In the genomic region with DNA sequence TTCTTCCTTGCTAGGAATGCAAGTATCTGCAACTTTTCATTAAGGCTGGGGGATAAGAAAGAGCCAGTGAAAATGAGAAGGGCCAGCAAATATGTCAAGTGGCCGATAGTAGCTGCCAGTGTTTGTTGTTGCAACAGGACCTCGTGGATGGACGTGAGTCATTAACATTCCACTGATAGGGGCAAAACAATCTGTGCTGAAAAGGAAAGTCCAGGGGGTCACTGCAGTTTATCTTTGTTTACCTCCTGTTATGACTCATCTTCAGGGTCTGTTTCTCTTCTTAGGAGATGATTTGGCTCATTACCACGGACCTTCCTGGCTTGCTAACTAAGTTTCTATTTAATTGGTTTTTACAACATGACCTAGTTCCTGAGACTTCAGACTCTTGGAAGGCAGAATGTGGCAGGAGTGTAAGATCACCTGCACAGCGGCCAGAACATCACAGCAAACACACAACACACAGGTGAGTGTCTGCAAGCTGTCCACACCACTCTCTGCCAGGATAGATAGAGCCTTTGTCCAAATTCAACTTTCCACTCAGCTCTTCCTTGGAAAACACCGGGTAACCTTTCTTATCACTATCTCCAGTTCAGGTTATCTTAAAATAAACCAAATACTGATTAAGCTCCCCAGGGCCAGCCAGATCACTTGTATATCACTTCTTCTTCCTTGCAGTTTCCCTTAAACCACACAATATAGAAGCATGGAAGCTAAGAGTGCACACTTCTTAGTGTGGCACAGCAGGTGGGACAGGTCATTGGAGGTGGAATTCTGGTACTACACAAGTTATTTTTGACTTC, we compare ENCODE assay signal across 2 cellular contexts.
A peak's percentile ranks its signal among the peaks of the same experiment; 100 is the strongest.
TF ChIP-seq lines count a peak whose summit lies in the region.

No MANE protein-coding gene starts in this region.

TF ChIP-seq in IMR-90, 13 proteins besides CTCF, POLR2A, EP300 and RAD21 (continued from another document):
- TF ChIP-seq CHD1 (IDR thresholded peaks at IDR 0.05; ENCODE audit: low read depth, low read length) (no peak), MAFK (IDR thresholded peaks at IDR 0.05; ENCODE audit: low read depth, low read length) (peak; percentile 21; the same call in 1 of the 2 replicates), NFE2L2 (IDR thresholded peaks at IDR 0.05; ENCODE audit: low read depth, low read length) (no peak), FOS (IDR thresholded peaks at IDR 0.05; ENCODE audit: low read depth, low read length) (peak; percentile 96), MXI1 (IDR thresholded peaks at IDR 0.05; ENCODE audit: borderline replicate concordance, low read depth, low read length) (peak; percentile 64; the same call in 1 of the 2 replicates), MAZ (IDR thresholded peaks at IDR 0.05; ENCODE audit: borderline replicate concordance, low read depth, low read length) (peak; percentile 38; the same call in 1 of the 2 replicates), SMC3 (IDR thresholded peaks at IDR 0.05; ENCODE audit: low read depth, low read length) (0 out of 2 replicates have a peak, but pooled peaks have one; percentile 18), CEBPB (IDR thresholded peaks at IDR 0.05; ENCODE audit: low read depth, low read length) (peak; percentile 90), RCOR1 (IDR thresholded peaks at IDR 0.05; ENCODE audit: insufficient replicate concordance, low read length) (peak; percentile 24)
- TF ChIP-seq, protein P1, sequence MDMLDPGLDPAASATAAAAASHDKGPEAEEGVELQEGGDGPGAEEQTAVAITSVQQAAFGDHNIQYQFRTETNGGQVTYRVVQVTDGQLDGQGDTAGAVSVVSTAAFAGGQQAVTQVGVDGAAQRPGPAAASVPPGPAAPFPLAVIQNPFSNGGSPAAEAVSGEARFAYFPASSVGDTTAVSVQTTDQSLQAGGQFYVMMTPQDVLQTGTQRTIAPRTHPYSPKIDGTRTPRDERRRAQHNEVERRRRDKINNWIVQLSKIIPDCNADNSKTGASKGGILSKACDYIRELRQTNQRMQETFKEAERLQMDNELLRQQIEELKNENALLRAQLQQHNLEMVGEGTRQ (IDR thresholded peaks at IDR 0.05; ENCODE audit: low read depth, low read length): peak; percentile 39; the same call in 1 of the 2 replicates
- TF ChIP-seq, protein P2, sequence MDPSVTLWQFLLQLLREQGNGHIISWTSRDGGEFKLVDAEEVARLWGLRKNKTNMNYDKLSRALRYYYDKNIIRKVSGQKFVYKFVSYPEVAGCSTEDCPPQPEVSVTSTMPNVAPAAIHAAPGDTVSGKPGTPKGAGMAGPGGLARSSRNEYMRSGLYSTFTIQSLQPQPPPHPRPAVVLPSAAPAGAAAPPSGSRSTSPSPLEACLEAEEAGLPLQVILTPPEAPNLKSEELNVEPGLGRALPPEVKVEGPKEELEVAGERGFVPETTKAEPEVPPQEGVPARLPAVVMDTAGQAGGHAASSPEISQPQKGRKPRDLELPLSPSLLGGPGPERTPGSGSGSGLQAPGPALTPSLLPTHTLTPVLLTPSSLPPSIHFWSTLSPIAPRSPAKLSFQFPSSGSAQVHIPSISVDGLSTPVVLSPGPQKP (IDR thresholded peaks at IDR 0.05; ENCODE audit: borderline replicate concordance, low read depth, low read length): no peak

TF ChIP-seq in endothelial cell of umbilical vein, 7 proteins besides CTCF, POLR2A, EP300 and RAD21 (continued from another document):
- TF ChIP-seq, protein P3, sequence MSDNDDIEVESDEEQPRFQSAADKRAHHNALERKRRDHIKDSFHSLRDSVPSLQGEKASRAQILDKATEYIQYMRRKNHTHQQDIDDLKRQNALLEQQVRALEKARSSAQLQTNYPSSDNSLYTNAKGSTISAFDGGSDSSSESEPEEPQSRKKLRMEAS (IDR thresholded peaks at IDR 0.05; ENCODE audit: insufficient read depth, insufficient read length): no peak
- TF ChIP-seq JUN (IDR thresholded peaks at IDR 0.05; ENCODE audit: borderline replicate concordance, insufficient read depth, insufficient read length, low read depth) (peak; percentile 95), MYC (IDR thresholded peaks at IDR 0.05; ENCODE audit: low read depth, low read length) (no peak), POLR2AphosphoS5 (IDR thresholded peaks at IDR 0.05; ENCODE audit: insufficient read depth, low read depth, low read length) (peak; percentile 57), EZH2 (IDR thresholded peaks at IDR 0.05; ENCODE audit: borderline replicate concordance, low read depth, low read length, severe bottlenecking) (no peak), FOS (IDR thresholded peaks at IDR 0.05; ENCODE audit: borderline replicate concordance, insufficient read depth, low read length) (peak; percentile 90)
